Comparison of ENCODE assay signal across 10 cellular contexts in genomic region chrX:140709421-140709846, GRCh38. TPM values are rescaled to one million over a fixed set of nuclear protein-coding genes. Genes with fewer than 3 reads are reported as not detected.
A peak's percentile ranks its signal among the peaks of the same experiment; 100 is the strongest.
DNase-seq lines count a peak whose midpoint lies in the region; ATAC-seq lines count a peak whose summit lies in the region.
"Had no signal": no experiment of that assay in that cellular context is flagged by ENCODE, and none has a peak within 500 bp of the region (broad histone marks: within the 10 kb centered on the region; RNA-seq: fewer than 3 reads in every experiment).

LINC00632 (plus strand) TSS chrX:140709759.

- no peak within 1 kb of the TSS for H3K27ac ChIP-seq in ectodermal cell (ENCODE audit: insufficient read depth, low read depth, low read length, poor library complexity, severe bottlenecking)

- DNase-seq in NCI-H1417 (lab: John Stamatoyannopoulos, UW) (peak in 2 of 3 experiments; percentile 68 to 83), medulla oblongata (ENCODE audit: extremely low spot score) (peak; percentile 64), superior temporal gyrus (ENCODE audit: extremely low spot score) (peak; percentile 79), ecto neural progenitor cell (ENCODE audit: low spot score) (no peak)
- DNase-seq in activated CD8-positive, alpha-beta memory T cell treated with anti-CD3 and anti-CD28 coated beads, Interleukin-2, amount 10 ng/mL, durations not matched to agents 7 days and 5 days: no peak
- DNase-seq: activated CD4-positive, alpha-beta T cell treated with anti-CD3 and anti-CD28 coated beads, Interleukin-2, amount 10 ng/mL, durations not matched to agents 24 days and 14 days had no signal

- ATAC-seq in GM18502 (IDR thresholded peaks at IDR 0.05; ENCODE audit: poor library complexity, unreplicated experiment) (no peak), GM21723 (IDR thresholded peaks at IDR 0.05; ENCODE audit: unreplicated experiment) (no peak)
- no peak for ATAC-seq in activated CD8-positive, alpha-beta memory T cell treated with anti-CD3 and anti-CD28 coated beads, Interleukin-2, amount 10 ng/mL, durations not matched to agents 7 days and 5 days

- no peaks in the 10 kb centered on the region for H3K9me3 ChIP-seq in ectodermal cell (ENCODE audit: control insufficient read depth, low read length)

- H3K9me3 Mint-ChIP-seq in activated CD8-positive, alpha-beta memory T cell treated with anti-CD3 and anti-CD28 coated beads, Interleukin-2, amount 10 ng/mL, durations not matched to agents 7 days and 5 days (ENCODE audit: low read depth): no peaks in the 10 kb centered on the region
- H3K9me3 Mint-ChIP-seq: activated CD4-positive, alpha-beta T cell treated with anti-CD3 and anti-CD28 coated beads, Interleukin-2, amount 10 ng/mL, durations not matched to agents 24 days and 14 days; memory B cell had no signal

- H3K4me3 Mint-ChIP-seq in activated CD8-positive, alpha-beta memory T cell treated with anti-CD3 and anti-CD28 coated beads, Interleukin-2, amount 10 ng/mL, durations not matched to agents 7 days and 5 days: no peak within 1 kb of the TSS
- H3K4me3 Mint-ChIP-seq: activated CD4-positive, alpha-beta T cell treated with anti-CD3 and anti-CD28 coated beads, Interleukin-2, amount 10 ng/mL, durations not matched to agents 24 days and 14 days; memory B cell had no signal

- no peaks in the 10 kb centered on the region for H3K36me3 Mint-ChIP-seq in activated CD8-positive, alpha-beta memory T cell treated with anti-CD3 and anti-CD28 coated beads, Interleukin-2, amount 10 ng/mL, durations not matched to agents 7 days and 5 days
- H3K36me3 Mint-ChIP-seq: memory B cell had no signal

- WGBS in ectodermal cell, 2 experiments: 13 to 23% methylated on average over 3 of the region's 3 CpGs

- no peaks in the 10 kb centered on the region for H3K36me3 ChIP-seq in ectodermal cell (ENCODE audit: control insufficient read depth, insufficient read depth, low read length)

- H3K27ac Mint-ChIP-seq in activated CD8-positive, alpha-beta memory T cell treated with anti-CD3 and anti-CD28 coated beads, Interleukin-2, amount 10 ng/mL, durations not matched to agents 7 days and 5 days: no peak within 1 kb of the TSS
- H3K27ac Mint-ChIP-seq: activated CD4-positive, alpha-beta T cell treated with anti-CD3 and anti-CD28 coated beads, Interleukin-2, amount 10 ng/mL, durations not matched to agents 24 days and 14 days; memory B cell had no signal

- CTCF ChIA-PET in activated CD8-positive, alpha-beta memory T cell treated with anti-CD3 and anti-CD28 coated beads, Interleukin-2, amount 10 ng/mL, durations not matched to agents 7 days and 5 days (lab: Charles Lee): no interaction called here

- peak within 1 kb of the TSS; percentile 24 for H3K4me3 ChIP-seq in ectodermal cell (ENCODE audit: insufficient read depth, low read depth, low read length)

- no peaks in the 10 kb centered on the region for H3K27me3 ChIP-seq in ectodermal cell (ENCODE audit: control insufficient read depth, insufficient read depth, low read length, poor library complexity, severe bottlenecking)

- H3K27me3 Mint-ChIP-seq in activated CD8-positive, alpha-beta memory T cell treated with anti-CD3 and anti-CD28 coated beads, Interleukin-2, amount 10 ng/mL, durations not matched to agents 7 days and 5 days: no peaks in the 10 kb centered on the region
- H3K27me3 Mint-ChIP-seq: memory B cell had no signal

- peaks cover 4% of the 10 kb centered on the region for H3K4me1 ChIP-seq in ectodermal cell (ENCODE audit: control insufficient read depth, insufficient read depth, low read length)

- no peaks in the 10 kb centered on the region for H3K4me1 Mint-ChIP-seq in activated CD8-positive, alpha-beta memory T cell treated with anti-CD3 and anti-CD28 coated beads, Interleukin-2, amount 10 ng/mL, durations not matched to agents 7 days and 5 days
- H3K4me1 Mint-ChIP-seq: activated CD4-positive, alpha-beta T cell treated with anti-CD3 and anti-CD28 coated beads, Interleukin-2, amount 10 ng/mL, durations not matched to agents 24 days and 14 days; memory B cell had no signal

RNA-seq across cellular contexts. Expression of gene LINC00632, which starts in this region (rescaled TPM):
- 108 TPM for polyA plus RNA-seq in ectodermal cell (2013, experiment 1 of 4)
- 82.8 TPM for polyA plus RNA-seq in ectodermal cell (2013, experiment 2 of 4)
- polyA plus RNA-seq in ectodermal cell (2013, experiment 3 of 4): 72.8 TPM
- polyA plus RNA-seq in ectodermal cell (2013, experiment 4 of 4): 103 TPM
- 1 to 10 TPM in 1 of 2 experiments, not detected in 1; 4.8 TPM for total RNA-seq in activated CD8-positive, alpha-beta memory T cell treated with anti-CD3 and anti-CD28 coated beads, Interleukin-2, amount 10 ng/mL, durations not matched to agents 7 days and 5 days

Comparison
In these comparisons a context has a peak if more than half of its experiments do, and no peak if none do; other contexts are left out.
1. DNase-seq: peak in NCI-H1417 (2 of 3), medulla oblongata (single experiment) and superior temporal gyrus (single experiment); none in ecto neural progenitor cell (single experiment) and activated CD8-positive, alpha-beta memory T cell treated with anti-CD3 and anti-CD28 coated beads, Interleukin-2, amount 10 ng/mL, durations not matched to agents 7 days and 5 days (single experiment).